ENCODE assay signal across 16 cellular contexts in genomic region chr18:14501894-14502293, GRCh38. TPM values are rescaled to one million over a fixed set of nuclear protein-coding genes. Genes with fewer than 3 reads are reported as not detected.
"Had no signal": no experiment of that assay in that cellular context is flagged by ENCODE, and none has a peak within 500 bp of the region (broad histone marks: within the 10 kb centered on the region; RNA-seq: fewer than 3 reads in every experiment).

No MANE protein-coding gene starts in this region.

RNA-seq across cellular contexts. Expression of gene POTEC, which starts 41.5 kb away (rescaled TPM):
- total RNA-seq: activated B cell treated with CpG ODN at 0.5 μM for 24 hours; activated CD4-positive, alpha-beta memory T cell treated with anti-CD3 and anti-CD28 coated beads for 36 hours; activated CD4-positive, alpha-beta T cell treated with anti-CD3 and anti-CD28 coated beads, Interleukin-2, amount 10 ng/mL, durations not matched to agents 24 days and 14 days; activated CD8-positive, alpha-beta memory T cell treated with anti-CD3 and anti-CD28 coated beads for 36 hours; activated CD8-positive, alpha-beta T cell treated with anti-CD3 and anti-CD28 coated beads for 36 hours; activated naive CD4-positive, alpha-beta T cell treated with anti-CD3 and anti-CD28 coated beads for 36 hours; activated naive CD4-positive, alpha-beta T cell treated with anti-CD3 and anti-CD28 coated beads, Interleukin-2, amount 50 U/mL, for 72 hours; activated naive CD8-positive, alpha-beta T cell treated with anti-CD3 and anti-CD28 coated beads for 36 hours; activated T-cell treated with anti-CD3 and anti-CD28 coated beads, Interleukin-2, amount 50 U/mL, for 4 hours; activated T-cell treated with anti-CD3 and anti-CD28 coated beads, Interleukin-2, amount 50 U/mL, for 72 hours; activated T-helper 1 cell treated with anti-CD3 and anti-CD28 coated beads, Interleukin-12 subunit alpha, Interleukin-12 subunit beta, Interleukin-2, Interleukin-4 antibody, amounts not matched to agents 30 ng/mL and 10 ng/mL and 1 ng/mL, durations not matched to agents 14 hours and 24 hours and 36 hours; adrenal gland; aorta; astrocyte; cardiac septum; chondrocyte had no signal
